In genomic region chr20:36225666-36226065, GRCh38 we compare ENCODE assay signal across 18 cellular contexts. TPM values are rescaled to one million over a fixed set of nuclear protein-coding genes. Genes with fewer than 3 reads are reported as not detected.
DNase-seq lines count a peak whose midpoint lies in the region; TF ChIP-seq lines count a peak whose summit lies in the region.
"Had no signal": no experiment of that assay in that cellular context is flagged by ENCODE, and none has a peak within 500 bp of the region (broad histone marks: within the 10 kb centered on the region; RNA-seq: fewer than 3 reads in every experiment).

No MANE protein-coding gene starts in this region.

- H3K4me1 Mint-ChIP-seq in nephron progenitor cell = no peaks in the 10 kb centered on the region
- no peaks in the 10 kb centered on the region for H3K4me1 Mint-ChIP-seq in neural progenitor cell
- H3K4me1 Mint-ChIP-seq: B cell had no signal

- H3K36me3 ChIP-seq in HEK293 (ENCODE audit: control insufficient read depth in 2 of 2, insufficient read depth in 1 of 2, low read length in 2 of 2) = peaks cover 0 to 19% of the 10 kb centered on the region in 2 experiments; a peak in 1 of 3 replicates
- no peaks in the 10 kb centered on the region for H3K36me3 ChIP-seq in neural progenitor cell
- no peaks in the 10 kb centered on the region for H3K36me3 ChIP-seq in MG63
- H3K36me3 ChIP-seq: BLaER1 treated with 17β-estradiol and CSF1 and Interleukin-3, amounts not matched to agents 10 nM and 100 nM had no signal

- no peaks in the 10 kb centered on the region for H3F3A ChIP-seq in neural progenitor cell (ENCODE audit: low read depth)

- H3K27ac ChIP-seq in HEK293 (ENCODE audit: extremely low read depth, low read depth, low read length) = no peak overlapping the region
- no peak overlapping the region for H3K27ac ChIP-seq in neural progenitor cell
- H3K27ac ChIP-seq: 22Rv1; A549; BLaER1 treated with 17β-estradiol and CSF1 and Interleukin-3, amounts not matched to agents 10 nM and 100 nM; C4-2B had no signal

- no peak overlapping the region for H3K4me2 ChIP-seq in neural progenitor cell
- H3K4me2 ChIP-seq: A549; BLaER1 treated with 17β-estradiol and CSF1 and Interleukin-3, amounts not matched to agents 10 nM and 100 nM had no signal

- no peak for DNase-seq in nephron progenitor cell
- no peak for DNase-seq in neural progenitor cell (ENCODE audit: low spot score)
- no peak for DNase-seq in cortex of kidney (lab: John Stamatoyannopoulos, UW)
- no peak for DNase-seq in MG63
- DNase-seq in foreskin melanocyte = no peak
- DNase-seq: AML-193; Caco-2; Calu3; CD4-positive, alpha-beta T cell; CD8-positive, alpha-beta T cell; DMS79 treated with DMSO at 0.1 percent for 48 hours; GF-D8 had no signal

- H3K27me3 Mint-ChIP-seq in nephron progenitor cell (ENCODE audit: low read depth, poor library complexity) (peaks cover 11% of the 10 kb centered on the region), neural progenitor cell (ENCODE audit: insufficient read depth, low read depth) (peaks cover 2% of the 10 kb centered on the region)
- H3K27me3 Mint-ChIP-seq: CD4-positive, alpha-beta T cell had no signal

- H3K9me3 Mint-ChIP-seq in nephron progenitor cell (no peaks in the 10 kb centered on the region), neural progenitor cell (no peaks in the 10 kb centered on the region)
- H3K9me3 Mint-ChIP-seq: CD4-positive, alpha-beta T cell; CD8-positive, alpha-beta T cell had no signal

- no peak overlapping the region for H2AFZ ChIP-seq in neural progenitor cell (replicated peaks)

- POLR2A ChIA-PET in HEK293 (lab: Yijun Ruan, JAX) = no interaction called here

- CTCF ChIA-PET in HEK293 (lab: Yijun Ruan, JAX) = no interaction called here

- H3K36me3 Mint-ChIP-seq in nephron progenitor cell (ENCODE audit: low read depth) = no peaks in the 10 kb centered on the region
- H3K36me3 Mint-ChIP-seq in neural progenitor cell = peaks cover 4% of the 10 kb centered on the region
- H3K36me3 Mint-ChIP-seq: CD8-positive, alpha-beta T cell had no signal

- no peaks in the 10 kb centered on the region for H3K9me3 ChIP-seq in HEK293 (ENCODE audit: control insufficient read depth, insufficient read depth, low read depth, low read length)
- H3K9me3 ChIP-seq in neural progenitor cell (ENCODE audit: low read depth) = no peaks in the 10 kb centered on the region
- H3K9me3 ChIP-seq in MG63 = no peaks in the 10 kb centered on the region
- H3K9me3 ChIP-seq: A549; BLaER1 treated with 17β-estradiol and CSF1 and Interleukin-3, amounts not matched to agents 10 nM and 100 nM; Caco-2 had no signal

- H3K27ac Mint-ChIP-seq in nephron progenitor cell (peak overlapping the region; percentile 76), neural progenitor cell (no peak overlapping the region)
- H3K27ac Mint-ChIP-seq: B cell; CD4-positive, alpha-beta T cell; CD8-positive, alpha-beta T cell had no signal

- TF ChIP-seq CTCF in HEK293 (tag by site-specific recombination; IDR thresholded peaks at IDR 0.05) (no peak), nephron progenitor cell (IDR thresholded peaks at IDR 0.05) (no peak), neural progenitor cell (IDR thresholded peaks at IDR 0.05) (no peak)

- H3K79me2 ChIP-seq in neural progenitor cell (ENCODE audit: low read depth) = no peaks in the 10 kb centered on the region

- H3K27me3 ChIP-seq in neural progenitor cell (no peaks in the 10 kb centered on the region), MG63 (no peaks in the 10 kb centered on the region)
- H3K27me3 ChIP-seq: BLaER1 treated with 17β-estradiol and CSF1 and Interleukin-3, amounts not matched to agents 10 nM and 100 nM had no signal

- H3K4me3 Mint-ChIP-seq in nephron progenitor cell (no peak overlapping the region), neural progenitor cell (no peak overlapping the region)
- H3K4me3 Mint-ChIP-seq: B cell; CD4-positive, alpha-beta T cell; CD8-positive, alpha-beta T cell had no signal

- H4K20me1 ChIP-seq in neural progenitor cell (ENCODE audit: low read depth) = no peaks in the 10 kb centered on the region
- H4K20me1 ChIP-seq: BLaER1 treated with 17β-estradiol and CSF1 and Interleukin-3, amounts not matched to agents 10 nM and 100 nM had no signal

- H3K9ac ChIP-seq in neural progenitor cell = peak overlapping the region; percentile 8
- H3K9ac ChIP-seq: BLaER1 treated with 17β-estradiol and CSF1 and Interleukin-3, amounts not matched to agents 10 nM and 100 nM had no signal

- H3K4me1 ChIP-seq in HEK293 (ENCODE audit: control insufficient read depth, insufficient read depth, low read length) (no peaks in the 10 kb centered on the region), neural progenitor cell (no peaks in the 10 kb centered on the region)
- H3K4me1 ChIP-seq: A549; BLaER1 treated with 17β-estradiol and CSF1 and Interleukin-3, amounts not matched to agents 10 nM and 100 nM; Caco-2 had no signal

- no peak overlapping the region for H3K4me3 ChIP-seq in HEK293 (ENCODE audit: low read depth, low read length)
- H3K4me3 ChIP-seq in neural progenitor cell = no peak overlapping the region
- H3K4me3 ChIP-seq in MG63 = no peak overlapping the region
- H3K4me3 ChIP-seq: A549; BLaER1 treated with 17β-estradiol and CSF1 and Interleukin-3, amounts not matched to agents 10 nM and 100 nM had no signal

TF ChIP-seq in HEK293, 187 proteins besides CTCF, POLR2A, EP300 and RAD21:
- TF ChIP-seq EGR2 (tag by site-specific recombination; IDR thresholded peaks at IDR 0.05; ENCODE audit: low read depth) (peak; percentile 80), ZNF214 (tag by site-specific recombination; IDR thresholded peaks at IDR 0.05; ENCODE audit: borderline replicate concordance) (no peak)
TF ChIP-seq in HEK293: peak in this region for 1.

RNA-seq across cellular contexts. Expression of gene AAR2, which starts 10.6 kb away (rescaled TPM):
- 19.7 and 26.6 TPM in 2 replicates for total RNA-seq in neural progenitor cell (ENCODE audit: low replicate concordance)
- total RNA-seq in MG63 (2014; rRNA removed; shearing (Covaris generic); ENCODE audit: low replicate concordance) = 43.1 and 59.0 TPM in 2 replicates
